In genomic region chr15:43518073-43518761, GRCh38 we compare ENCODE assay signal across 8 cellular contexts. TPM values are rescaled to one million over a fixed set of nuclear protein-coding genes. Genes with fewer than 3 reads are reported as not detected.
A peak's percentile ranks its signal among the peaks of the same experiment; 100 is the strongest.
DNase-seq lines count a peak whose midpoint lies in the region; ATAC-seq and TF ChIP-seq lines count a peak whose summit lies in the region.

No MANE protein-coding gene starts in this region.

- H3K27ac ChIP-seq in A673 (ENCODE audit: low read depth, low read length, poor library complexity, severe bottlenecking) (peak overlapping the region; percentile 32), HEK293 (ENCODE audit: extremely low read depth, low read depth, low read length) (no peak overlapping the region), SU-DHL-6 (ENCODE audit: low read depth, low read length) (no peak overlapping the region)

- no peak for TF ChIP-seq CTCF in A673 (conservative IDR thresholded peaks at IDR 0.05; ENCODE audit: low read depth, low read length)
- TF ChIP-seq CTCF in HEK293 (tag by site-specific recombination; IDR thresholded peaks at IDR 0.05) = no peak
- TF ChIP-seq CTCF in SU-DHL-6 (IDR thresholded peaks at IDR 0.05; ENCODE audit: insufficient read depth, low read length, poor library complexity, severe bottlenecking) = no peak
- no peak for TF ChIP-seq CTCF in fibroblast of mammary gland (conservative IDR thresholded peaks at IDR 0.05; ENCODE audit: control insufficient read depth, insufficient read depth, low read depth, low read length)

- no peaks in the 10 kb centered on the region for H3K79me2 ChIP-seq in SU-DHL-6 (ENCODE audit: insufficient read depth, low read length)

- no peaks in the 10 kb centered on the region for H4K20me1 ChIP-seq in SU-DHL-6 (ENCODE audit: low read depth, low read length)

- H3K27me3 Mint-ChIP-seq in naive thymus-derived CD8-positive, alpha-beta T cell = peaks cover 7 to 27% (median 26%) of the 10 kb centered on the region in 5 donors

- H3K9me3 ChIP-seq in A673 (ENCODE audit: low read depth, low read length, poor library complexity, severe bottlenecking) (no peaks in the 10 kb centered on the region), HEK293 (ENCODE audit: control insufficient read depth, insufficient read depth, low read depth, low read length) (no peaks in the 10 kb centered on the region), SU-DHL-6 (ENCODE audit: insufficient read depth, low read length) (no peaks in the 10 kb centered on the region)

- DNase-seq in A673 (ENCODE audit: low spot score) = peak; percentile 55
- no peak for DNase-seq in fibroblast of mammary gland (ENCODE audit: low read depth)
- peak in 1 of 10 donors; percentile 14 for DNase-seq in naive thymus-derived CD8-positive, alpha-beta T cell
- DNase-seq in AML-193 (lab: John Stamatoyannopoulos, UW) = no peak
- no peak for DNase-seq in cortex of kidney (lab: John Stamatoyannopoulos, UW)

- peak overlapping the region in 6 of 10 donors; percentile 11 to 77 (median 38) for H3K27ac Mint-ChIP-seq in naive thymus-derived CD8-positive, alpha-beta T cell

- H3K36me3 ChIP-seq in A673 (ENCODE audit: insufficient read depth, low read length, poor library complexity, severe bottlenecking) (peaks cover 33% of the 10 kb centered on the region), HEK293 (ENCODE audit: control insufficient read depth in 2 of 2, insufficient read depth in 1 of 2, low read length in 2 of 2) (peaks cover 0 to 29% of the 10 kb centered on the region in 2 experiments; a peak in 1 of 3 replicates), SU-DHL-6 (ENCODE audit: low read length) (no peaks in the 10 kb centered on the region)

- H3K9me3 Mint-ChIP-seq in naive thymus-derived CD8-positive, alpha-beta T cell = no peaks in the 10 kb centered on the region

- H3K27me3 ChIP-seq in A673 (replicated peaks; ENCODE audit: insufficient read depth, low read depth, low read length, poor library complexity) (no peaks in the 10 kb centered on the region), SU-DHL-6 (ENCODE audit: low read length) (no peaks in the 10 kb centered on the region)

- CTCF ChIA-PET in A673 (lab: Charles Lee) (interaction anchor here (0.6 to 0.8 kb wide), 3 partner anchors 22 to 142 kb away, joined by 3 to 5 read pairs (median 4); no protein-coding TSS in a partner anchor), HEK293 (lab: Yijun Ruan, JAX) (interaction anchor here (0.9 to 1.0 kb wide), 2 partner anchors 37 to 77 kb away, joined by 3 to 4 read pairs; no protein-coding TSS in a partner anchor)

- POLR2A ChIA-PET in A673 (lab: Charles Lee; ENCODE audit: low non-redundant PET) = no interaction called here
- POLR2A ChIA-PET in HEK293 (lab: Yijun Ruan, JAX) = no interaction called here
- POLR2A ChIA-PET in naive thymus-derived CD8-positive, alpha-beta T cell (lab: Charles Lee) = interaction anchor here (0.6 kb wide), 1 partner anchor 30 kb away, joined by 4 read pairs; no protein-coding TSS in a partner anchor

- intact Hi-C loops in A673 (cut with micrococcal nuclease; ENCODE audit: unreplicated experiment) = loop anchor here (10.0 kb wide), 1 partner anchor 73 kb away; no protein-coding TSS in a partner anchor

- peak; percentile 62 for ATAC-seq in naive thymus-derived CD8-positive, alpha-beta T cell
- no peak for ATAC-seq in GM18502 (IDR thresholded peaks at IDR 0.05; ENCODE audit: poor library complexity, unreplicated experiment)

- H3K4me3 ChIP-seq in A673 (ENCODE audit: low read depth, low read length, poor library complexity, severe bottlenecking) (peak overlapping the region; percentile 76), HEK293 (ENCODE audit: low read depth, low read length) (no peak overlapping the region), SU-DHL-6 (ENCODE audit: insufficient read depth, low read length, poor library complexity, severe bottlenecking) (no peak overlapping the region), fibroblast of mammary gland (ENCODE audit: control insufficient read depth, low read depth, low read length) (peak overlapping the region; percentile 85)

- no peak overlapping the region for H3K9ac ChIP-seq in SU-DHL-6 (ENCODE audit: low read length)

- H3K4me1 ChIP-seq in A673 (ENCODE audit: insufficient read depth, low read length, poor library complexity, severe bottlenecking) = peaks cover 36% of the 10 kb centered on the region
- peaks cover 7% of the 10 kb centered on the region; the same call in 1 of the 2 replicates for H3K4me1 ChIP-seq in HEK293 (ENCODE audit: control insufficient read depth, insufficient read depth, low read length)

- H3K4me3 Mint-ChIP-seq in naive thymus-derived CD8-positive, alpha-beta T cell = peak overlapping the region; percentile 64 to 84 (median 74)

- H3F3A ChIP-seq in SU-DHL-6 (ENCODE audit: insufficient read depth) = no peaks in the 10 kb centered on the region

- peaks cover 17 to 40% (median 33%) of the 10 kb centered on the region in 4 donors for H3K4me1 Mint-ChIP-seq in naive thymus-derived CD8-positive, alpha-beta T cell

- H3K36me3 Mint-ChIP-seq in naive thymus-derived CD8-positive, alpha-beta T cell = no peaks in the 10 kb centered on the region

- peak overlapping the region; percentile 0 for H2AFZ ChIP-seq in SU-DHL-6 (ENCODE audit: low read depth, low read length, severe bottlenecking)

- BruUV-seq in A673 (replicated peaks; lab: Mats Ljungman, UMichigan) = TSS peak; percentile 77

- H3K9me2 ChIP-seq in SU-DHL-6 (replicated peaks; ENCODE audit: insufficient read depth, low read length) = no peaks in the 10 kb centered on the region

- H3K4me2 ChIP-seq in SU-DHL-6 (ENCODE audit: low read depth, low read length, poor library complexity, severe bottlenecking) = no peak overlapping the region

TF ChIP-seq in HEK293, 187 proteins besides CTCF, POLR2A, EP300 and RAD21 (continues in another document):
- TF ChIP-seq ZNF221 (tag by site-specific recombination; IDR thresholded peaks at IDR 0.05; ENCODE audit: borderline replicate concordance) (no peak), PRDM10 (tag by site-specific recombination; IDR thresholded peaks at IDR 0.05) (peak; percentile 68; the same call in 1 of the 2 replicates), GLIS2 (tag by site-specific recombination; IDR thresholded peaks at IDR 0.05) (peak; percentile 71), KLF9 (tag by site-specific recombination; IDR thresholded peaks at IDR 0.05; ENCODE audit: low read depth) (0 out of 2 replicates have a peak, but pooled peaks have one; percentile 12), SP7 (tag by site-specific recombination; IDR thresholded peaks at IDR 0.05) (0 out of 2 replicates have a peak, but pooled peaks have one; percentile 13), ZNF341 (tag by site-specific recombination; IDR thresholded peaks at IDR 0.05; ENCODE audit: low read depth) (peak; percentile 31), ZNF335 (tag by site-specific recombination; conservative IDR thresholded peaks at IDR 0.05) (peak; percentile 56), ZNF548 (tag by site-specific recombination; IDR thresholded peaks at IDR 0.05) (no peak), ZNF521 (tag by site-specific recombination; IDR thresholded peaks at IDR 0.05) (no peak), ZNF266 (tag by site-specific recombination; IDR thresholded peaks at IDR 0.05; ENCODE audit: low read depth) (no peak), ZXDB (tag by site-specific recombination; IDR thresholded peaks at IDR 0.05) (peak; percentile 34; the same call in 1 of the 2 replicates), ZIC2 (tag by site-specific recombination; IDR thresholded peaks at IDR 0.05) (peak; percentile 40; the same call in 1 of the 2 replicates), IKZF3 (tag by site-specific recombination; IDR thresholded peaks at IDR 0.05) (no peak), ZNF248 (tag by site-specific recombination; IDR thresholded peaks at IDR 0.05) (no peak)

RNA-seq across cellular contexts. Expression of gene MAP1A, which starts 0.8 kb away (rescaled TPM):
- 65.8 and 83.8 TPM in 2 replicates for total RNA-seq in A673 (2021)
- under 1 TPM; 0.22 to 0.39 TPM for total RNA-seq in naive thymus-derived CD8-positive, alpha-beta T cell
- polyA plus RNA-seq in naive thymus-derived CD8-positive, alpha-beta T cell = under 1 TPM in 2 of 3 donors, not detected in 1; 0.05 to 0.26 TPM

RNA-seq across cellular contexts. Expression of gene TP53BP1, which starts 25.3 kb away (rescaled TPM):
- 66.0 and 74.5 TPM in 2 replicates for total RNA-seq in A673 (2021)
- total RNA-seq in naive thymus-derived CD8-positive, alpha-beta T cell = 10 to 100 TPM; 34.9 to 37.7 TPM
- 1 to 10 TPM; 6.5 to 8.5 (median 7.8) TPM for polyA plus RNA-seq in naive thymus-derived CD8-positive, alpha-beta T cell

Comparison
In these comparisons a context has a peak if more than half of its experiments do, and no peak if none do; other contexts are left out.
1. H3K4me3 ChIP-seq: peak in A673 (single experiment) and fibroblast of mammary gland (single experiment); none in HEK293 (single experiment) and SU-DHL-6 (single experiment).
2. RNA of gene MAP1A, which starts 0.8 kb away (total RNA-seq): 65.8 to 83.8 TPM in A673; 0.22 to 0.39 TPM in naive thymus-derived CD8-positive, alpha-beta T cell; every median in the first group is over 10 times any median in the second.